ENCODE assay signal across 8 cellular contexts in genomic region chr3:51941447-51941797, GRCh38. TPM values are rescaled to one million over a fixed set of nuclear protein-coding genes. Genes with fewer than 3 reads are reported as not detected.
A peak's percentile ranks its signal among the peaks of the same experiment; 100 is the strongest.
DNase-seq lines count a peak whose midpoint lies in the region; ATAC-seq, FAIRE-seq and TF ChIP-seq lines count a peak whose summit lies in the region.

No MANE protein-coding gene starts in this region.

- no peaks in the 10 kb centered on the region for H3K9me2 ChIP-seq in hepatocyte (replicated peaks; ENCODE audit: insufficient read depth)

- H3K79me2 ChIP-seq in hepatocyte, result peaks cover 24% of the 10 kb centered on the region

- WGBS in hepatocyte (ENCODE audit: low lambda C conversion rate, missing lambda C conversion rate), result 2% methylated on average over 9 of the region's 21 CpGs
- WGBS in small intestine, 3 donors, result 0 to 1% (median 0%) methylated on average over 21 of the region's 21 CpGs

- no peak for TF ChIP-seq CTCF in WI38 (IDR thresholded peaks at IDR 0.05; ENCODE audit: low read depth, low read length)
- no peak for TF ChIP-seq CTCF in hepatocyte (IDR thresholded peaks at IDR 0.05; ENCODE audit: poor library complexity)

- H2AFZ ChIP-seq in hepatocyte, result peak overlapping the region; percentile 2

- peaks cover 18% of the 10 kb centered on the region for H3K36me3 ChIP-seq in H7 (replicated peaks; ENCODE audit: control insufficient read depth, insufficient read depth, low read length)
- H3K36me3 ChIP-seq in hepatocyte (replicated peaks; ENCODE audit: insufficient read depth, low read depth), result no peaks in the 10 kb centered on the region
- H3K36me3 ChIP-seq in small intestine (ENCODE audit: control insufficient read depth in 2 of 2, insufficient read depth in 2 of 2, low read length in 2 of 2), result peaks cover 2 to 8% of the 10 kb centered on the region in 2 donors

- H3K27ac ChIP-seq in hepatocyte (peak overlapping the region; percentile 15), small intestine (ENCODE audit: low read depth in 1 of 2, low read length in 1 of 2) (peak overlapping the region in 1 of 2 donors; percentile 17)

- H3K4me2 ChIP-seq in hepatocyte, result peak overlapping the region; percentile 92

- H3K4me3 ChIP-seq in H7 (ENCODE audit: insufficient read depth, low read depth, low read length) (peak overlapping the region; percentile 91), WI38 (ENCODE audit: low read depth, low read length) (peak overlapping the region; percentile 91), hepatocyte (peak overlapping the region; percentile 21), small intestine (ENCODE audit: low read depth in 1 of 2, low read length in 2 of 2) (peak overlapping the region; percentile 67 to 68)

- DNase-seq in H7, result no peak
- DNase-seq in hepatocyte (ENCODE audit: low spot score), result no peak
- no peak for DNase-seq in small intestine
- no peak for DNase-seq in CD1c-positive myeloid dendritic cell (ENCODE audit: extremely low spot score)
- DNase-seq in stimulated activated CD4-positive, alpha-beta T cell treated with anti-CD3 and anti-CD28 coated beads, Interleukin-15, amount 100 ng/mL, for 24 hours, result no peak
- no peak for DNase-seq in NCI-H2171 (lab: John Stamatoyannopoulos, UW)

- no peaks in the 10 kb centered on the region for H4K20me1 ChIP-seq in hepatocyte (ENCODE audit: insufficient read depth, poor library complexity, severe bottlenecking)

- ATAC-seq in GM19328 (IDR thresholded peaks at IDR 0.05; ENCODE audit: unreplicated experiment), result no peak

- H3K4me1 ChIP-seq in hepatocyte (ENCODE audit: insufficient read depth) (peaks cover 10% of the 10 kb centered on the region), small intestine (ENCODE audit: control insufficient read depth in 2 of 2, insufficient read depth in 1 of 2, low read depth in 1 of 2, low read length in 1 of 2) (peaks cover 3 to 9% of the 10 kb centered on the region in 2 donors)

- no peak for FAIRE-seq in small intestine (lab: Jason Lieb, UNC)

- H3K27me3 ChIP-seq in H7 (ENCODE audit: control insufficient read depth, insufficient read depth, low read length) (no peaks in the 10 kb centered on the region), hepatocyte (no peaks in the 10 kb centered on the region), small intestine (ENCODE audit: control insufficient read depth in 2 of 2, insufficient read depth in 2 of 2, low read length in 2 of 2) (no peaks in the 10 kb centered on the region)

- H3K9me3 ChIP-seq in hepatocyte (ENCODE audit: low read depth) (no peaks in the 10 kb centered on the region), small intestine (ENCODE audit: control insufficient read depth, low read depth) (no peaks in the 10 kb centered on the region)

RNA-seq across cellular contexts. Expression of gene RRP9, which starts 0.3 kb away (rescaled TPM):
- total RNA-seq in H7 (2014; rRNA removed; shearing (Covaris generic)), result 62.0 and 80.6 TPM in 2 replicates
- 14.0 and 17.5 TPM in 2 replicates for total RNA-seq in hepatocyte
- polyA plus RNA-seq in hepatocyte (23.1 and 32.8 TPM in 2 replicates), small intestine (10 to 100 TPM in 2 of 3 donors, 1 to 10 TPM in 1; 8.9 to 26.0 (median 14.6) TPM)

RNA-seq across cellular contexts. Expression of gene PARP3, which starts 0.7 kb away (rescaled TPM):
- 3.2 and 5.5 TPM in 2 replicates for total RNA-seq in H7 (2014; rRNA removed; shearing (Covaris generic))
- total RNA-seq in hepatocyte, result 7.0 and 9.3 TPM in 2 replicates
- polyA plus RNA-seq in hepatocyte (10.3 and 11.6 TPM in 2 replicates), small intestine (10 to 100 TPM; 32.8 to 59.5 (median 38.9) TPM)

RNA-seq across cellular contexts. Expression of gene GPR62, which starts 13.8 kb away (rescaled TPM):
- 0.14 TPM in 1 of 2 replicates, not detected in the other for total RNA-seq in H7 (2014; rRNA removed; shearing (Covaris generic))
- not detected in 2 replicates for total RNA-seq in hepatocyte
- polyA plus RNA-seq in hepatocyte (0.08 TPM in 1 of 2 replicates, not detected in the other), small intestine (under 1 TPM in 1 of 3 donors, not detected in 2; 0.09 TPM)

RNA-seq across cellular contexts. Expression of gene PCBP4, which starts 25.8 kb away (rescaled TPM):
- total RNA-seq in H7 (2014; rRNA removed; shearing (Covaris generic)), result 29.4 and 48.1 TPM in 2 replicates
- total RNA-seq in hepatocyte, result 48.6 and 60.2 TPM in 2 replicates
- polyA plus RNA-seq in hepatocyte (42.4 and 53.7 TPM in 2 replicates), small intestine (10 to 100 TPM; 24.0 to 60.8 (median 45.4) TPM)

RNA-seq across cellular contexts. Expression of gene ABHD14B, which starts 32.4 kb away (rescaled TPM):
- total RNA-seq in H7 (2014; rRNA removed; shearing (Covaris generic)), result 20.8 and 24.3 TPM in 2 replicates
- total RNA-seq in hepatocyte, result 31.9 and 32.8 TPM in 2 replicates
- polyA plus RNA-seq in hepatocyte (40.2 and 48.4 TPM in 2 replicates), small intestine (100 to 1,000 TPM in 2 of 3 donors, 10 to 100 TPM in 1; 71.3 to 164 (median 131) TPM)

Comparison
In these comparisons a context has a peak if more than half of its experiments do, and no peak if none do; other contexts are left out.
1. H3K4me3 ChIP-seq: peak in every context shown above with its lines; median percentile 91 in H7; 91 in WI38; 68 in small intestine; 21 in hepatocyte.